ENCODE assay signal across 25 cellular contexts in the genomic region with DNA sequence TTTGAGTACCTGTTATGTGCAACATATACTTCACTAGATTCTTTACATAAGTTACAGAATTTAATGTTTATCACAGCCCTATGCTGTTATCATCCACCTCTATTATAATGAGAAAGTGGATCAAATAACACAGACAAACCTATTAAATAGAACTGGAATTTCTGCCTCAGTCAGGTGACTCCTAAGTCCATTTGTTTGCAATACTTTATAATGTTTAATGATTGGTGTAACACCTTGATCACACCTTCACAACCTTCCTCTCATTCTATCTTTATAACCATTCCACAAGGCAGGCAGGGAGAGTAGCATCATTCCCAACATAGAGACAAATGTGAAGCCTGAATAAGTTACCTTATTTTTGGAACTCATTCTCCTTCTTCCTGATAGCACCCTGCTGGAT. TPM values are rescaled to one million over a fixed set of nuclear protein-coding genes. Genes with fewer than 3 reads are reported as not detected.
DNase-seq lines count a peak whose midpoint lies in the region; ATAC-seq and TF ChIP-seq lines count a peak whose summit lies in the region.
"Had no signal": no experiment of that assay in that cellular context is flagged by ENCODE, and none has a peak within 500 bp of the region (broad histone marks: within the 10 kb centered on the region; RNA-seq: fewer than 3 reads in every experiment).

No MANE protein-coding gene starts in this region.

- POLR2A ChIA-PET in CD8-positive, alpha-beta T cell (lab: Charles Lee) = interaction anchor here (1.2 to 1.3 kb wide), 2 partner anchors 22 to 109 kb away, joined by 3 to 5 read pairs; no protein-coding TSS in a partner anchor

- H3K4me3 ChIP-seq in CD8-positive, alpha-beta T cell (ENCODE audit: low read depth, low read length) = no peak overlapping the region
- H3K4me3 ChIP-seq: breast epithelium, gastrocnemius medialis, HAP-1, suprapubic skin had no signal

- peaks cover 68% of the 10 kb centered on the region for H3K4me1 ChIP-seq in CD8-positive, alpha-beta T cell (ENCODE audit: insufficient read depth, low read length)

- no peak for DNase-seq in activated T-cell treated with anti-CD3 and anti-CD28 coated beads, Interleukin-2, amount 50 U/mL, for 72 hours
- DNase-seq in activated T-cell treated with anti-CD3 and anti-CD28 coated beads for 4 hours = no peak
- DNase-seq in CD8-positive, alpha-beta T cell = no peak
- no peak for DNase-seq in stimulated activated naive CD8-positive, alpha-beta T cell treated with anti-CD3 and anti-CD28 coated beads, Interleukin-15, amount 100 ng/mL, for 72 hours
- DNase-seq in NCI-H345 treated with DMSO at 0.1 percent for 48 hours (lab: John Stamatoyannopoulos, UW; ENCODE audit: unreplicated experiment) = no peak
- DNase-seq: activated CD4-positive, alpha-beta T cell treated with anti-CD3 and anti-CD28 coated beads for 1 hour; activated T-cell treated with anti-CD3 and anti-CD28 coated beads, Interleukin-2, amount 50 U/mL, for 4 hours; anterior cingulate cortex; gastrocnemius medialis; NCI-H1417; NCI-H2029; NCI-H524; NK-92 treated with Interleukin-12 subunit alpha and Interleukin-12 subunit beta, amount 100 ng/mL, for 24 hours; SK-N-SH; T-helper 2 cell had no signal

- no peak for TF ChIP-seq CTCF in CD8-positive, alpha-beta T cell (IDR thresholded peaks at IDR 0.05)

- H3K36me3 Mint-ChIP-seq in activated T-cell treated with anti-CD3 and anti-CD28 coated beads, Interleukin-2, amount 50 U/mL, for 72 hours (ENCODE audit: insufficient read depth in 2 of 2) = peaks cover 0 to 6% of the 10 kb centered on the region in 2 donors
- H3K36me3 Mint-ChIP-seq in CD8-positive, alpha-beta T cell = peaks cover 37% of the 10 kb centered on the region
- H3K36me3 Mint-ChIP-seq in activated naive CD8-positive, alpha-beta T cell = peaks cover 8% of the 10 kb centered on the region
- H3K36me3 Mint-ChIP-seq: natural killer cell treated with Interleukin-12 subunit alpha and Interleukin-12 subunit beta and Interleukin-15 and Interleukin-18, amount 100 ng/mL, for 72 hours; stimulated activated effector memory CD8-positive, alpha-beta T cell treated with anti-CD3 and anti-CD28 coated beads, Interleukin-12 subunit alpha, Interleukin-12 subunit beta, amount 100 ng/mL, for 72 hours had no signal

- intact Hi-C loops in CD8-positive, alpha-beta T cell (cut with DNase I, micrococcal nuclease) = no loop called here

- no peak overlapping the region for H3K27ac ChIP-seq in CD8-positive, alpha-beta T cell (ENCODE audit: low read depth, low read length)
- H3K27ac ChIP-seq: breast epithelium, gastrocnemius medialis, KMS-11, suprapubic skin had no signal

- H3K9me3 Mint-ChIP-seq in activated T-cell treated with anti-CD3 and anti-CD28 coated beads, Interleukin-2, amount 50 U/mL, for 72 hours = no peaks in the 10 kb centered on the region
- no peaks in the 10 kb centered on the region for H3K9me3 Mint-ChIP-seq in CD8-positive, alpha-beta T cell
- H3K9me3 Mint-ChIP-seq in activated naive CD8-positive, alpha-beta T cell (ENCODE audit: low read depth) = no peaks in the 10 kb centered on the region
- no peaks in the 10 kb centered on the region for H3K9me3 Mint-ChIP-seq in stimulated activated naive CD8-positive, alpha-beta T cell treated with anti-CD3 and anti-CD28 coated beads, Interleukin-15, amount 100 ng/mL, for 72 hours
- H3K9me3 Mint-ChIP-seq: activated T-cell treated with anti-CD3 and anti-CD28 coated beads, Interleukin-2, amount 50 U/mL, for 4 hours; natural killer cell treated with Interleukin-12 subunit alpha and Interleukin-12 subunit beta and Interleukin-15 and Interleukin-18, amount 100 ng/mL, for 72 hours; stimulated activated effector memory CD8-positive, alpha-beta T cell treated with anti-CD3 and anti-CD28 coated beads, Interleukin-12 subunit alpha, Interleukin-12 subunit beta, amount 100 ng/mL, for 72 hours had no signal

- no peaks in the 10 kb centered on the region for H3K27me3 ChIP-seq in CD8-positive, alpha-beta T cell (ENCODE audit: insufficient read depth, low read length)
- H3K27me3 ChIP-seq: breast epithelium, gastrocnemius medialis, suprapubic skin had no signal

- CTCF ChIA-PET in CD8-positive, alpha-beta T cell (lab: Charles Lee) = no interaction called here

- no peaks in the 10 kb centered on the region for H3K27me3 Mint-ChIP-seq in activated T-cell treated with anti-CD3 and anti-CD28 coated beads, Interleukin-2, amount 50 U/mL, for 72 hours (ENCODE audit: low read depth)
- no peaks in the 10 kb centered on the region for H3K27me3 Mint-ChIP-seq in CD8-positive, alpha-beta T cell (ENCODE audit: low read depth)
- no peaks in the 10 kb centered on the region for H3K27me3 Mint-ChIP-seq in activated naive CD8-positive, alpha-beta T cell
- no peaks in the 10 kb centered on the region for H3K27me3 Mint-ChIP-seq in stimulated activated naive CD8-positive, alpha-beta T cell treated with anti-CD3 and anti-CD28 coated beads, Interleukin-15, amount 100 ng/mL, for 72 hours
- H3K27me3 Mint-ChIP-seq: natural killer cell treated with Interleukin-12 subunit alpha and Interleukin-12 subunit beta and Interleukin-15 and Interleukin-18, amount 100 ng/mL, for 72 hours had no signal

- H3K27ac Mint-ChIP-seq in activated T-cell treated with anti-CD3 and anti-CD28 coated beads, Interleukin-2, amount 50 U/mL, for 72 hours = no peak overlapping the region
- H3K27ac Mint-ChIP-seq in CD8-positive, alpha-beta T cell = peak overlapping the region; percentile 61
- peak overlapping the region; percentile 85 for H3K27ac Mint-ChIP-seq in activated naive CD8-positive, alpha-beta T cell
- H3K27ac Mint-ChIP-seq in stimulated activated naive CD8-positive, alpha-beta T cell treated with anti-CD3 and anti-CD28 coated beads, Interleukin-15, amount 100 ng/mL, for 72 hours = peak overlapping the region; percentile 4 to 63
- H3K27ac Mint-ChIP-seq: natural killer cell treated with Interleukin-12 subunit alpha and Interleukin-12 subunit beta and Interleukin-15 and Interleukin-18, amount 100 ng/mL, for 72 hours; stimulated activated effector memory CD8-positive, alpha-beta T cell treated with anti-CD3 and anti-CD28 coated beads, Interleukin-12 subunit alpha, Interleukin-12 subunit beta, amount 100 ng/mL, for 72 hours had no signal

- H3K4me1 Mint-ChIP-seq in activated T-cell treated with anti-CD3 and anti-CD28 coated beads, Interleukin-2, amount 50 U/mL, for 72 hours (ENCODE audit: low read depth) = peaks cover 67% of the 10 kb centered on the region
- peaks cover 72% of the 10 kb centered on the region for H3K4me1 Mint-ChIP-seq in CD8-positive, alpha-beta T cell (ENCODE audit: low read depth)
- H3K4me1 Mint-ChIP-seq in activated naive CD8-positive, alpha-beta T cell (ENCODE audit: low read depth) = peaks cover 72% of the 10 kb centered on the region
- peaks cover 82% of the 10 kb centered on the region for H3K4me1 Mint-ChIP-seq in stimulated activated naive CD8-positive, alpha-beta T cell treated with anti-CD3 and anti-CD28 coated beads, Interleukin-15, amount 100 ng/mL, for 72 hours
- H3K4me1 Mint-ChIP-seq: stimulated activated effector memory CD8-positive, alpha-beta T cell treated with anti-CD3 and anti-CD28 coated beads, Interleukin-12 subunit alpha, Interleukin-12 subunit beta, amount 100 ng/mL, for 72 hours had no signal

- H3K36me3 ChIP-seq in CD8-positive, alpha-beta T cell (ENCODE audit: insufficient read depth, low read length) = no peaks in the 10 kb centered on the region
- H3K36me3 ChIP-seq: breast epithelium, gastrocnemius medialis, HAP-1, suprapubic skin had no signal

- ATAC-seq in activated T-cell treated with anti-CD3 and anti-CD28 coated beads, Interleukin-2, amount 50 U/mL, for 72 hours (replicated peaks in 1 of 2) = no peak
- no peak for ATAC-seq in CD8-positive, alpha-beta T cell
- ATAC-seq in stimulated activated naive CD8-positive, alpha-beta T cell treated with anti-CD3 and anti-CD28 coated beads, Interleukin-15, amount 100 ng/mL, for 72 hours = no peak
- ATAC-seq in HG03139 (IDR thresholded peaks at IDR 0.05; ENCODE audit: unreplicated experiment) = no peak
- no peak for ATAC-seq in GM18909 (IDR thresholded peaks at IDR 0.05; ENCODE audit: poor library complexity, unreplicated experiment)
- ATAC-seq: gastrocnemius medialis; natural killer cell treated with Interleukin-12 subunit alpha and Interleukin-12 subunit beta and Interleukin-15 and Interleukin-18, amount 100 ng/mL, for 72 hours; Right ventricle myocardium inferior; stimulated activated effector memory CD8-positive, alpha-beta T cell treated with anti-CD3 and anti-CD28 coated beads, Interleukin-12 subunit alpha, Interleukin-12 subunit beta, amount 100 ng/mL, for 72 hours had no signal

- H3K4me3 Mint-ChIP-seq in activated T-cell treated with anti-CD3 and anti-CD28 coated beads, Interleukin-2, amount 50 U/mL, for 72 hours = peak overlapping the region; percentile 70 to 76
- peak overlapping the region; percentile 72 for H3K4me3 Mint-ChIP-seq in CD8-positive, alpha-beta T cell
- H3K4me3 Mint-ChIP-seq in activated naive CD8-positive, alpha-beta T cell = peak overlapping the region; percentile 76
- peak overlapping the region; percentile 14 to 73 for H3K4me3 Mint-ChIP-seq in stimulated activated naive CD8-positive, alpha-beta T cell treated with anti-CD3 and anti-CD28 coated beads, Interleukin-15, amount 100 ng/mL, for 72 hours
- H3K4me3 Mint-ChIP-seq: natural killer cell treated with Interleukin-12 subunit alpha and Interleukin-12 subunit beta and Interleukin-15 and Interleukin-18, amount 100 ng/mL, for 72 hours; stimulated activated effector memory CD8-positive, alpha-beta T cell treated with anti-CD3 and anti-CD28 coated beads, Interleukin-12 subunit alpha, Interleukin-12 subunit beta, amount 100 ng/mL, for 72 hours had no signal

- no peaks in the 10 kb centered on the region for H3K9me3 ChIP-seq in CD8-positive, alpha-beta T cell (ENCODE audit: low read length)
- H3K9me3 ChIP-seq: breast epithelium, gastrocnemius medialis, HAP-1, SK-N-SH, suprapubic skin had no signal

RNA-seq across cellular contexts. Expression of a gene that starts 30.7 kb away (rescaled TPM):
- 10 to 100 TPM; 41.1 to 48.3 TPM for total RNA-seq in activated T-cell treated with anti-CD3 and anti-CD28 coated beads, Interleukin-2, amount 50 U/mL, for 72 hours
- 100 to 1,000 TPM; 112 to 117 TPM for total RNA-seq in CD8-positive, alpha-beta T cell
